ENCODE assay signal across 1 cellular context in the genomic region with DNA sequence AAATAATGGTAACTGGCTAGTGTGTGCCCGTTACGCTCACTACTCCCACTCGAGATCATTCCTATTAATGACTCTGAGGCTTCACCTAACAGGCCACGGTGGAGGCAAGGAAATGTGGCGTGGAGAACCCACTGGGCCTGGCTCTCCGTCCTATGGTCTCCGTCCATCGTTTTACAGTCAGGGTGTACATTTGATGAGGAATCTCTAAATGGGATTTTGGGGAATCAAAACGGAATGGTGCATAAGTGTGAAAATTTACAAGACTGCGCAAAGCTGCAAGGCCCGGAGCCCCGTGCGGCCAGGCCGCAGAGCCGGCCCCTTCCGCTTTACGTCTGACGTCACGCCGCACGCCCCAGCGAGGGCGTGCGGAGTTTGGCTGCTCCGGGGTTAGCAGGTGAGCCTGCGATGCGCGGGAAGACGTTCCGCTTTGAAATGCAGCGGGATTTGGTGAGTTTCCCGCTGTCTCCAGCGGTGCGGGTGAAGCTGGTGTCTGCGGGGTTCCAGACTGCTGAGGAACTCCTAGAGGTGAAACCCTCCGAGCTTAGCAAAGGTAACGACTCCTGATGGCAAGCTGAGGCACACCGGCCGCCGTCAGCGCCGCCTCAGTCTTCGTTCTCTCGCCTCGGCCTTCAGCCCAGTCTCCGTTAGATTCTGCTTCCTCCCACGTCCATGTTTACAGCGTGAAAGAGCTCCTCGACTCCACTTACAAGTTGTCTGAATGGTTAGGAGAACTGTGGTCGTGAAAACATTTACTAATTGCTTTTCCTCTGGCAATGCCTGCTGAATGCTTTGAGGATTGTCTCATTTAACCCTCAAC.
TF ChIP-seq lines count a peak whose summit lies in the region.

TSS of gene RAD51C (plus strand) at position 364 of the 817 bp plus-strand sequence. CDS start at position 406, 42 bp downstream.

TF ChIP-seq in K562, 482 proteins besides CTCF, POLR2A, EP300 and RAD21 (continued from another document and continues in another):
- TF ChIP-seq DLX4 (CRISPR knock-in tag; IDR thresholded peaks at IDR 0.05) (no peak), SRSF9 (IDR thresholded peaks at IDR 0.05; ENCODE audit: borderline replicate concordance, low read depth, low read length) (no peak), SMAD2 (IDR thresholded peaks at IDR 0.05; ENCODE audit: low read depth, low read length) (no peak), PHB2 (IDR thresholded peaks at IDR 0.05; ENCODE audit: low read depth) (no peak), RBM17 (IDR thresholded peaks at IDR 0.05; ENCODE audit: borderline replicate concordance, low read depth, low read length) (no peak), ZNF274 (IDR thresholded peaks at IDR 0.05; ENCODE audit: borderline replicate concordance, low read depth, low read length) (no peak), CHD1 (IDR thresholded peaks at IDR 0.05; ENCODE audit: low read length) (no peak), HIVEP1 (CRISPR knock-in tag; IDR thresholded peaks at IDR 0.05) (no peak), GABPA (tag; conservative IDR thresholded peaks at IDR 0.05; ENCODE audit: low read depth) (peak; percentile 91), SP1 (CRISPR knock-in tag; IDR thresholded peaks at IDR 0.05) (no peak; the same call in 1 of the 2 replicates), CBX1 (IDR thresholded peaks at IDR 0.05; ENCODE audit: low read depth) (peak; percentile 81), ARID3A (IDR thresholded peaks at IDR 0.05; ENCODE audit: borderline replicate concordance, low read depth, low read length) (no peak), ZBTB8A (IDR thresholded peaks at IDR 0.05; ENCODE audit: partially characterized antibody) (no peak), ZNF239 (CRISPR knock-in tag; IDR thresholded peaks at IDR 0.05) (no peak), NCOR1 (IDR thresholded peaks at IDR 0.05) (no peak), NFYB (IDR thresholded peaks at IDR 0.05; ENCODE audit: extremely low read depth, insufficient read length) (no peak), E2F8 (IDR thresholded peaks at IDR 0.05; ENCODE audit: low read depth, partially characterized antibody) (no peak), ELF4 (CRISPR knock-in tag; IDR thresholded peaks at IDR 0.05) (peak; percentile 44; the same call in 1 of the 2 replicates), ZNF644 (tag; IDR thresholded peaks at IDR 0.05; ENCODE audit: low read depth) (peak; percentile 59; the same call in 1 of the 2 replicates), BCL6 (CRISPR knock-in tag; IDR thresholded peaks at IDR 0.05) (no peak), MED1 (CRISPR knock-in tag; IDR thresholded peaks at IDR 0.05; ENCODE audit: borderline replicate concordance) (no peak), ADNP (tag; IDR thresholded peaks at IDR 0.05) (no peak), DNMT1 (IDR thresholded peaks at IDR 0.05) (no peak), RBM34 (IDR thresholded peaks at IDR 0.05; ENCODE audit: borderline replicate concordance, insufficient read depth, low read length) (no peak), ETV6 (IDR thresholded peaks at IDR 0.05; ENCODE audit: borderline replicate concordance in 1 of 2, low read depth in 2 of 2, low read length in 1 of 2) (0 out of 4 replicates have a peak, but pooled peaks of 1 of the 2 experiments have one; percentile 22), ETV6 (CRISPR knock-in tag; IDR thresholded peaks at IDR 0.05; ENCODE audit: borderline replicate concordance) (no peak), ZNF212 (CRISPR knock-in tag; IDR thresholded peaks at IDR 0.05) (no peak), CREM (IDR thresholded peaks at IDR 0.05; ENCODE audit: low read depth) (peak; percentile 93), RREB1 (CRISPR knock-in tag; IDR thresholded peaks at IDR 0.05) (no peak; the same call in 1 of the 2 replicates), ELF2 (CRISPR knock-in tag; IDR thresholded peaks at IDR 0.05) (no peak), FUS (optimal IDR thresholded peaks at IDR 0.05; ENCODE audit: low read depth, low read length) (no peak), HNRNPLL (IDR thresholded peaks at IDR 0.05; ENCODE audit: low read depth, low read length, poor library complexity, severe bottlenecking) (peak; percentile 67), SAFB2 (IDR thresholded peaks at IDR 0.05; ENCODE audit: borderline replicate concordance, low read depth, low read length, severe bottlenecking) (no peak), U2AF1 (optimal IDR thresholded peaks at IDR 0.05; ENCODE audit: low read depth, low read length) (no peak), KLF13 (tag; IDR thresholded peaks at IDR 0.05; ENCODE audit: borderline replicate concordance, low read depth) (0 out of 2 replicates have a peak, but pooled peaks have one; percentile 19), SRSF1 (IDR thresholded peaks at IDR 0.05; ENCODE audit: low read depth, low read length) (no peak)
- TF ChIP-seq, protein P1, sequence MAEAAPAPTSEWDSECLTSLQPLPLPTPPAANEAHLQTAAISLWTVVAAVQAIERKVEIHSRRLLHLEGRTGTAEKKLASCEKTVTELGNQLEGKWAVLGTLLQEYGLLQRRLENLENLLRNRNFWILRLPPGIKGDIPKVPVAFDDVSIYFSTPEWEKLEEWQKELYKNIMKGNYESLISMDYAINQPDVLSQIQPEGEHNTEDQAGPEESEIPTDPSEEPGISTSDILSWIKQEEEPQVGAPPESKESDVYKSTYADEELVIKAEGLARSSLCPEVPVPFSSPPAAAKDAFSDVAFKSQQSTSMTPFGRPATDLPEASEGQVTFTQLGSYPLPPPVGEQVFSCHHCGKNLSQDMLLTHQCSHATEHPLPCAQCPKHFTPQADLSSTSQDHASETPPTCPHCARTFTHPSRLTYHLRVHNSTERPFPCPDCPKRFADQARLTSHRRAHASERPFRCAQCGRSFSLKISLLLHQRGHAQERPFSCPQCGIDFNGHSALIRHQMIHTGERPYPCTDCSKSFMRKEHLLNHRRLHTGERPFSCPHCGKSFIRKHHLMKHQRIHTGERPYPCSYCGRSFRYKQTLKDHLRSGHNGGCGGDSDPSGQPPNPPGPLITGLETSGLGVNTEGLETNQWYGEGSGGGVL (CRISPR knock-in tag; IDR thresholded peaks at IDR 0.05): no peak
- TF ChIP-seq, protein P2, sequence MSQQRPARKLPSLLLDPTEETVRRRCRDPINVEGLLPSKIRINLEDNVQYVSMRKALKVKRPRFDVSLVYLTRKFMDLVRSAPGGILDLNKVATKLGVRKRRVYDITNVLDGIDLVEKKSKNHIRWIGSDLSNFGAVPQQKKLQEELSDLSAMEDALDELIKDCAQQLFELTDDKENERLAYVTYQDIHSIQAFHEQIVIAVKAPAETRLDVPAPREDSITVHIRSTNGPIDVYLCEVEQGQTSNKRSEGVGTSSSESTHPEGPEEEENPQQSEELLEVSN (IDR thresholded peaks at IDR 0.05; ENCODE audit: borderline replicate concordance in 1 of 2, extremely low read depth in 1 of 2, insufficient read depth in 1 of 2, insufficient read length in 1 of 2, low read depth in 1 of 2, low read length in 1 of 2, poor library complexity in 1 of 2, severe bottlenecking in 1 of 2): peak; percentile 97 to 99
